38 cellular contexts compared by ENCODE assay signal in the genomic region with DNA sequence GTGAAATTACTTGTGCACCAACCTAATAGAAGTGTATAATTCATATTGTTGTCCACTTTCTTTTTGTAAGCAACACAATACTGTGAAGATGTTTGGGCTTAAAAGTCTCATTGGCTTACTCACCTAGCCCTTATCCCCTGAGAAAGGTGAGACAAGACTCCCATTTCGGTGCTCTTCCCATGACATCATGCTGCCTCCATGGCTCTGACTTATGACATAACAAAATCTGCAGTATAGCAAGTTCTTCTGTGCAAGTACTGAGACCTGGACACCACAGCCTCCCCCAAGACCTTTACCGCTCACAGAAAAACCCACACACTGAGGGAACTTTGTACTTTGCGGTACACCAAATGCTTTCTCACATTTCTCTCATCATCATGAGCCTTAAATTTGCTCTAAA. TPM values are rescaled to one million over a fixed set of nuclear protein-coding genes. Genes with fewer than 3 reads are reported as not detected.
"Had no signal": no experiment of that assay in that cellular context is flagged by ENCODE, and none has a peak within 500 bp of the region (broad histone marks: within the 10 kb centered on the region; RNA-seq: fewer than 3 reads in every experiment).

No MANE protein-coding gene starts in this region.

- DNase-seq: Karpas-422, Kasumi-1, MG63, MM.1S, MV-4-11, NCI-H1048, NCI-H1092, NCI-H1092 treated with DMSO at 0.1 percent for 48 hours, NCI-H1105, NCI-H1105 treated with DMSO at 0.1 percent for 48 hours, NCI-H1417, NCI-H1417 treated with DMSO at 0.1 percent for 48 hours, NCI-H1436, NCI-H1436 treated with DMSO at 0.1 percent for 48 hours, NCI-H146, NCI-H1694, NCI-H1694 treated with DMSO at 0.1 percent for 48 hours, NCI-H187, NCI-H187 treated with DMSO at 0.1 percent for 48 hours, NCI-H1930, NCI-H2029, NCI-H2029 treated with DMSO at 0.1 percent for 48 hours, NCI-H2081, NCI-H2081 treated with DMSO at 0.1 percent for 48 hours, NCI-H2107, NCI-H2171, NCI-H2171 treated with DMSO at 0.1 percent for 48 hours, NCI-H2227 treated with DMSO at 0.1 percent for 48 hours, NCI-H226, NCI-H345, NCI-H446, NCI-H446 treated with DMSO at 0.1 percent for 48 hours, NCI-H510A had no signal

- H3K36me3 ChIP-seq: MG63 had no signal

- H3K9ac ChIP-seq: KMS-11 had no signal

- H3K4me3 ChIP-seq: MG63 had no signal

- H3K27me3 ChIP-seq: MG63 had no signal

- H3K27ac ChIP-seq: KMS-11 had no signal

- H3K4me2 ChIP-seq: KMS-11 had no signal

RNA-seq across cellular contexts. Expression of a gene that starts 50.5 kb away (rescaled TPM):
- total RNA-seq: LHCN-M2, M059J, MCF 10A, NCI-H460 had no signal
